In the genomic region with DNA sequence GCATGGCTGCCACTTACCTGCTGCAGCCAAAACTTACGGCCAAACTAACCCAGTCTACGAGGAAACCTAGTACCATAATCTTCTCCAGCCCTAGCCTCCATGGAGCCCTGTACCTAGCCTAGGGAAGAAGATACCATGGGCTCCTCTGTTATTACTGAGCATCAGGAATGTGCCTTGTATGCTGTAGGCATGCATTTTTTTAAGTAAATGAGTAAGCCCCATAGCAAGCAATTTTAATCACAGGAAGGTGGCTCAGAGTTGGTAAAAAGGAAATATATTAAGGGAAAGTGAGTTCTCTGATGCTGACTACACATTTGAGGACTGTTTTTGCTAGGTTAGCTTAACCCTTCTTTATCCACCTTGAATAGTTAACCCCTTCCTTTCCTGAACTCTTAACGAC, we compare ENCODE assay signal across 23 cellular contexts. TPM values are rescaled to one million over a fixed set of nuclear protein-coding genes. Genes with fewer than 3 reads are reported as not detected.
DNase-seq lines count a peak whose midpoint lies in the region; ATAC-seq and TF ChIP-seq lines count a peak whose summit lies in the region.
"Had no signal": no experiment of that assay in that cellular context is flagged by ENCODE, and none has a peak within 500 bp of the region (broad histone marks: within the 10 kb centered on the region; RNA-seq: fewer than 3 reads in every experiment).

No MANE protein-coding gene starts in this region.

- H3K4me2 ChIP-seq in SK-N-SH = no peak overlapping the region
- no peak overlapping the region for H3K4me2 ChIP-seq in IMR-90 (ENCODE audit: low read depth, low read length)

- no peaks in the 10 kb centered on the region for H3K9me3 Mint-ChIP-seq in activated CD8-positive, alpha-beta T cell treated with anti-CD3 and anti-CD28 coated beads, Interleukin-2, amount 10 ng/mL, durations not matched to agents 7 days and 5 days (ENCODE audit: insufficient read depth)
- no peaks in the 10 kb centered on the region for H3K9me3 Mint-ChIP-seq in nephron progenitor cell
- H3K9me3 Mint-ChIP-seq: CD8-positive, alpha-beta T cell had no signal

- no peaks in the 10 kb centered on the region for H3F3A ChIP-seq in SK-N-SH (replicated peaks; ENCODE audit: insufficient read depth)

- POLR2A ChIA-PET in SK-N-SH (lab: Yijun Ruan, JAX) = no interaction called here
- POLR2A ChIA-PET in IMR-90 (lab: Charles Lee; ENCODE audit: unreplicated experiment) = no interaction called here
- POLR2A ChIA-PET in activated CD8-positive, alpha-beta T cell treated with anti-CD3 and anti-CD28 coated beads, Interleukin-2, amount 10 ng/mL, durations not matched to agents 7 days and 5 days (lab: Charles Lee) = no interaction called here

- no peaks in the 10 kb centered on the region for H3K36me3 Mint-ChIP-seq in activated CD8-positive, alpha-beta T cell treated with anti-CD3 and anti-CD28 coated beads, Interleukin-2, amount 10 ng/mL, durations not matched to agents 7 days and 5 days (ENCODE audit: low read depth)
- no peaks in the 10 kb centered on the region for H3K36me3 Mint-ChIP-seq in nephron progenitor cell (ENCODE audit: low read depth)
- H3K36me3 Mint-ChIP-seq: CD8-positive, alpha-beta T cell had no signal

- intact Hi-C loops in IMR-90 (cut with micrococcal nuclease) = no loop called here

- CTCF ChIA-PET in SK-N-SH (lab: Yijun Ruan, JAX) (interaction anchor here (1.5 to 9.9 kb wide), 3 partner anchors 49 to 84 kb away, joined by 6 to 52 read pairs (median 46); no protein-coding TSS in a partner anchor), IMR-90 (lab: Yijun Ruan, JAX) (no interaction called here)
- CTCF ChIA-PET in activated CD8-positive, alpha-beta T cell treated with anti-CD3 and anti-CD28 coated beads, Interleukin-2, amount 10 ng/mL, durations not matched to agents 7 days and 5 days (lab: Charles Lee) = no interaction called here

- no peak overlapping the region for H4K5ac ChIP-seq in IMR-90 (ENCODE audit: low read depth, low read length)

- no peak overlapping the region for H3K14ac ChIP-seq in IMR-90 (replicated peaks; ENCODE audit: low read depth, low read length)

- H3K27ac ChIP-seq in SK-N-SH (ENCODE audit: low read depth in 2 of 2, low read length in 1 of 2) (no peak overlapping the region), IMR-90 (ENCODE audit: insufficient read depth, low read length) (no peak overlapping the region)
- H3K27ac ChIP-seq: 22Rv1, Peyer's patch had no signal

- no peak overlapping the region for H3K18ac ChIP-seq in IMR-90 (ENCODE audit: low read depth, low read length)

- H3K4me1 Mint-ChIP-seq in activated CD8-positive, alpha-beta T cell treated with anti-CD3 and anti-CD28 coated beads, Interleukin-2, amount 10 ng/mL, durations not matched to agents 7 days and 5 days (ENCODE audit: low read depth) = no peaks in the 10 kb centered on the region
- peaks cover 13% of the 10 kb centered on the region for H3K4me1 Mint-ChIP-seq in nephron progenitor cell

- H3K4me3 ChIP-seq in SK-N-SH (ENCODE audit: low read depth in 2 of 2, low read length in 1 of 2) (no peak overlapping the region), IMR-90 (ENCODE audit: insufficient read depth, low read depth, low read length) (no peak overlapping the region), fibroblast of the aortic adventitia (ENCODE audit: low read depth, low read length) (no peak overlapping the region)
- H3K4me3 ChIP-seq: K562, Peyer's patch had no signal

- no peaks in the 10 kb centered on the region for H3K9me1 ChIP-seq in IMR-90 (ENCODE audit: insufficient read depth, low read length)

- H3K27me3 ChIP-seq in SK-N-SH (ENCODE audit: insufficient read depth) (no peaks in the 10 kb centered on the region; the same call in 1 of the 2 replicates), IMR-90 (ENCODE audit: control insufficient read depth, insufficient read depth, low read length) (peaks cover 8% of the 10 kb centered on the region)
- H3K27me3 ChIP-seq: Peyer's patch had no signal

- H3K79me1 ChIP-seq in IMR-90 (ENCODE audit: low read depth in 1 of 2, low read length in 2 of 2) = no peaks in the 10 kb centered on the region

- WGBS in SK-N-SH (ENCODE audit: low lambda C conversion rate) = 62% methylated on average over 3 of the region's 3 CpGs
- 40% methylated on average over 1 of the region's 3 CpGs; no CpG with 5 or more reads in 1 of the 2 experiments for WGBS in IMR-90 (ENCODE audit: extremely low coverage in 2 of 2, insufficient read length in 1 of 2), 2 experiments

- no peaks in the 10 kb centered on the region for H3K79me2 ChIP-seq in SK-N-SH (ENCODE audit: insufficient read depth)

- H2AFZ ChIP-seq in SK-N-SH (ENCODE audit: low read depth) (no peak overlapping the region), IMR-90 (replicated peaks; ENCODE audit: low read length, poor library complexity) (no peak overlapping the region)

- no peak for DNase-seq in SK-N-SH
- no peak for DNase-seq in IMR-90
- peak; percentile 30 for DNase-seq in fibroblast of the aortic adventitia (ENCODE audit: low read depth)
- DNase-seq in stimulated activated CD8-positive, alpha-beta memory T cell treated with anti-CD3 and anti-CD28 coated beads, Interleukin-4, amount 100 ng/mL, for 48 hours = no peak
- no peak for DNase-seq in activated CD8-positive, alpha-beta T cell treated with anti-CD3 and anti-CD28 coated beads, Interleukin-2, amount 10 ng/mL, durations not matched to agents 7 days and 5 days
- DNase-seq in stimulated activated CD4-positive, alpha-beta T cell treated with anti-CD3 and anti-CD28 coated beads, Interleukin-15, amount 100 ng/mL, for 24 hours = no peak
- no peak for DNase-seq in nephron progenitor cell
- DNase-seq: ACHN; AML-193; C1 segment of cervical spinal cord; Calu3; CD8-positive, alpha-beta T cell; DMS153; GF-D8; NCI-H1092 treated with DMSO at 0.1 percent for 48 hours; NCI-H146; NCI-H2029 treated with DMSO at 0.1 percent for 48 hours; NCI-H526; Peyer's patch had no signal

- TF ChIP-seq EP300 in SK-N-SH (IDR thresholded peaks at IDR 0.05; ENCODE audit: borderline replicate concordance in 1 of 2, low read depth in 1 of 2, low read length in 1 of 2) = no peak

- in situ Hi-C loops in IMR-90 (cut with MboI; ENCODE audit: low sequenced_read_pairs) = no loop called here

- ATAC-seq in SK-N-SH treated with all-trans-retinoic acid at 6 μM for 48 hours (peak; percentile 33; the same call in 2 of the 3 replicates), IMR-90 (ENCODE audit: low read depth) (peak; percentile 21; the same call in 1 of the 2 replicates)
- ATAC-seq in activated CD8-positive, alpha-beta T cell treated with anti-CD3 and anti-CD28 coated beads, Interleukin-2, amount 10 ng/mL, durations not matched to agents 7 days and 5 days = no peak
- ATAC-seq: CD8-positive, alpha-beta T cell; K562 had no signal

- H4K20me1 ChIP-seq in SK-N-SH (ENCODE audit: insufficient read depth) (no peaks in the 10 kb centered on the region), IMR-90 (ENCODE audit: insufficient read depth, low read length) (no peaks in the 10 kb centered on the region)

- no peak overlapping the region for H2AK5ac ChIP-seq in IMR-90 (ENCODE audit: low read depth, low read length)

- H3K4me3 Mint-ChIP-seq in activated CD8-positive, alpha-beta T cell treated with anti-CD3 and anti-CD28 coated beads, Interleukin-2, amount 10 ng/mL, durations not matched to agents 7 days and 5 days = no peak overlapping the region
- no peak overlapping the region for H3K4me3 Mint-ChIP-seq in nephron progenitor cell
- H3K4me3 Mint-ChIP-seq: CD8-positive, alpha-beta T cell had no signal

- TF ChIP-seq CTCF in SK-N-SH (IDR thresholded peaks at IDR 0.05) (no peak), IMR-90 (conservative IDR thresholded peaks at IDR 0.05; ENCODE audit: low read depth, low read length) (no peak), fibroblast of the aortic adventitia (IDR thresholded peaks at IDR 0.05; ENCODE audit: insufficient read depth, low read length) (no peak), nephron progenitor cell (IDR thresholded peaks at IDR 0.05) (no peak)

- H2AK9ac ChIP-seq in IMR-90 (replicated peaks; ENCODE audit: low read depth, low read length, poor library complexity) = no peak overlapping the region

- peaks cover 36% of the 10 kb centered on the region for H3K27me3 Mint-ChIP-seq in activated CD8-positive, alpha-beta T cell treated with anti-CD3 and anti-CD28 coated beads, Interleukin-2, amount 10 ng/mL, durations not matched to agents 7 days and 5 days (ENCODE audit: low read depth)
- peaks cover 12% of the 10 kb centered on the region for H3K27me3 Mint-ChIP-seq in nephron progenitor cell (ENCODE audit: low read depth, poor library complexity)

- TF ChIP-seq RAD21 in SK-N-SH (IDR thresholded peaks at IDR 0.05; ENCODE audit: low read length) (no peak), IMR-90 (IDR thresholded peaks at IDR 0.05; ENCODE audit: low read length) (no peak)

- H2BK120ac ChIP-seq in IMR-90 (ENCODE audit: low read depth, low read length) = no peak overlapping the region

- no peak overlapping the region for H3K27ac Mint-ChIP-seq in activated CD8-positive, alpha-beta T cell treated with anti-CD3 and anti-CD28 coated beads, Interleukin-2, amount 10 ng/mL, durations not matched to agents 7 days and 5 days
- no peak overlapping the region for H3K27ac Mint-ChIP-seq in nephron progenitor cell
- H3K27ac Mint-ChIP-seq: CD8-positive, alpha-beta T cell had no signal

- no peak overlapping the region for H2BK15ac ChIP-seq in IMR-90 (ENCODE audit: low read depth, low read length)

- no peak for TF ChIP-seq POLR2A in IMR-90 (IDR thresholded peaks at IDR 0.05; ENCODE audit: low read depth, low read length)

- H3K56ac ChIP-seq in IMR-90 (ENCODE audit: extremely low read depth, insufficient read depth, low read length) = no peak overlapping the region

- H2BK5ac ChIP-seq in IMR-90 (ENCODE audit: low read depth, low read length, poor library complexity, severe bottlenecking) = no peak overlapping the region

- H3K23ac ChIP-seq in IMR-90 (ENCODE audit: low read depth, low read length) = no peak overlapping the region

- no peak overlapping the region for H3K9ac ChIP-seq in SK-N-SH
- no peak overlapping the region for H3K9ac ChIP-seq in IMR-90 (ENCODE audit: low read depth, low read length)

- H3K9me3 ChIP-seq in SK-N-SH (no peaks in the 10 kb centered on the region), IMR-90 (ENCODE audit: control insufficient read depth, insufficient read depth, low read length) (no peaks in the 10 kb centered on the region)
- H3K9me3 ChIP-seq: Peyer's patch had no signal

- H4K8ac ChIP-seq in IMR-90 (ENCODE audit: low read depth in 2 of 2, low read length in 2 of 2) = no peak overlapping the region

- dilution Hi-C loops in IMR-90 (cut with HindIII; ENCODE audit: low sequenced_read_pairs, unreplicated experiment) = no loop called here

- H3K4ac ChIP-seq in IMR-90 (ENCODE audit: low read depth, low read length) = no peak overlapping the region

- no peaks in the 10 kb centered on the region for H3K36me3 ChIP-seq in SK-N-SH (replicated peaks in 1 of 2; ENCODE audit: control insufficient read depth in 1 of 2, insufficient read depth in 2 of 2, low read length in 1 of 2)
- H3K36me3 ChIP-seq in IMR-90 (ENCODE audit: control insufficient read depth, insufficient read depth, low read length) = no peaks in the 10 kb centered on the region
- H3K36me3 ChIP-seq: Peyer's patch had no signal

- H4K91ac ChIP-seq in IMR-90 (ENCODE audit: insufficient read depth, low read depth, low read length) = no peak overlapping the region

- BruUV-seq in IMR-90 (replicated peaks; lab: Mats Ljungman, UMichigan) = no TSS peak

- no peak overlapping the region for H2BK20ac ChIP-seq in IMR-90 (ENCODE audit: low read depth, low read length)

- no peaks in the 10 kb centered on the region for H3K9me2 ChIP-seq in SK-N-SH

- H3K4me1 ChIP-seq in SK-N-SH (ENCODE audit: control insufficient read depth in 1 of 2, insufficient read depth in 2 of 2, low read depth in 1 of 2, low read length in 1 of 2) = peaks cover 0 to 16% of the 10 kb centered on the region in 2 experiments; a peak in 2 of 4 replicates
- H3K4me1 ChIP-seq in IMR-90 (ENCODE audit: control insufficient read depth, insufficient read depth, low read length) = no peaks in the 10 kb centered on the region
- H3K4me1 ChIP-seq: Peyer's patch had no signal

RNA-seq across cellular contexts. Expression of a gene that starts 21.2 kb away (rescaled TPM):
- polyA plus RNA-seq in SK-N-SH (2012; rRNA removed) (4.6 and 6.0 TPM in 2 replicates), IMR-90 (2012; rRNA removed) (0.79 and 0.82 TPM in 2 replicates)
- polyA plus RNA-seq in SK-N-SH (2012; cell fraction: cytosol; rRNA removed) = 2.2 and 3.3 TPM in 2 replicates
- 11.5 and 11.6 TPM in 2 replicates for polyA plus RNA-seq in SK-N-SH (2012; cell fraction: nucleus; rRNA removed)
- total RNA-seq in IMR-90 (2012; rRNA removed) (0.18 and 0.28 TPM in 2 replicates), fibroblast of the aortic adventitia (ENCODE audit: low replicate concordance) (22.0 and 25.9 TPM in 2 replicates)
- polyA plus RNA-seq in IMR-90 (2012; cell fraction: cytosol; rRNA removed) = 0.54 and 1.6 TPM in 2 replicates
- 1.1 and 1.3 TPM in 2 replicates for polyA plus RNA-seq in IMR-90 (2012; cell fraction: nucleus; rRNA removed; ENCODE audit: low replicate concordance)
- under 1 TPM in 1 of 2 experiments, not detected in 1; 0.32 TPM for total RNA-seq in activated CD8-positive, alpha-beta T cell treated with anti-CD3 and anti-CD28 coated beads, Interleukin-2, amount 10 ng/mL, durations not matched to agents 7 days and 5 days
- total RNA-seq: Calu3; CD8-positive, alpha-beta T cell; OCI-LY7 had no signal

Comparison
In these comparisons a context has a peak if more than half of its experiments do, and no peak if none do; other contexts are left out.
1. RNA of a gene that starts 21.2 kb away (total RNA-seq): 22.0 to 25.9 TPM in fibroblast of the aortic adventitia; 0.32 TPM in activated CD8-positive, alpha-beta T cell treated with anti-CD3 and anti-CD28 coated beads, Interleukin-2, amount 10 ng/mL, durations not matched to agents 7 days and 5 days and 0.18 to 0.28 TPM in IMR-90; every median in the first group is over 10 times any median in the second.